Comparison of ENCODE assay signal across 17 cellular contexts in genomic region chr17:1861391-1862010, GRCh38. TPM values are rescaled to one million over a fixed set of nuclear protein-coding genes. Genes with fewer than 3 reads are reported as not detected.
DNase-seq lines count a peak whose midpoint lies in the region; ATAC-seq and TF ChIP-seq lines count a peak whose summit lies in the region.
"Had no signal": no experiment of that assay in that cellular context is flagged by ENCODE, and none has a peak within 500 bp of the region (broad histone marks: within the 10 kb centered on the region; RNA-seq: fewer than 3 reads in every experiment).

No MANE protein-coding gene starts in this region.

- DNase-seq in endodermal cell: no peak
- no peak for DNase-seq in mesenchymal stem cell
- DNase-seq in gastrocnemius medialis: peak in 1 of 2 donors; percentile 50
- no peak for DNase-seq in amygdala (lab: John Stamatoyannopoulos, UW)
- DNase-seq in brain microvascular endothelial cell: no peak
- DNase-seq in activated naive CD4-positive, alpha-beta T cell treated with anti-CD3 and anti-CD28 coated beads for 36 hours: no peak
- DNase-seq: Caco-2; DMS153; EL; KBM-7; MV-4-11; NCI-H1417 treated with DMSO at 0.1 percent for 48 hours; NCI-H1930; NCI-H2171 treated with DMSO at 0.1 percent for 48 hours; NCI-H446 treated with DMSO at 0.1 percent for 48 hours; NK-92 treated with Interleukin-12 subunit alpha and Interleukin-12 subunit beta, amount 100 ng/mL, for 24 hours had no signal

- H2AFZ ChIP-seq in mesenchymal stem cell (ENCODE audit: low read depth, low read length): no peak overlapping the region

- H3K36me3 Mint-ChIP-seq in brain (peaks cover 15% of the 10 kb centered on the region), endodermal cell (ENCODE audit: low read depth) (peaks cover 38% of the 10 kb centered on the region)
- peaks cover 15% of the 10 kb centered on the region for H3K36me3 Mint-ChIP-seq in activated naive CD4-positive, alpha-beta T cell treated with anti-CD3 and anti-CD28 coated beads for 36 hours (ENCODE audit: low read depth)

- H3K14ac ChIP-seq in mesenchymal stem cell (ENCODE audit: low read length in 2 of 2): no peak overlapping the region

- no peak overlapping the region for H2BK12ac ChIP-seq in mesenchymal stem cell (ENCODE audit: low read length in 2 of 2)

- CTCF ChIA-PET in activated naive CD4-positive, alpha-beta T cell treated with anti-CD3 and anti-CD28 coated beads for 36 hours (lab: Charles Lee): no interaction called here

- no peak overlapping the region for H3K27ac ChIP-seq in endodermal cell (ENCODE audit: low read depth, low read length)
- no peak overlapping the region for H3K27ac ChIP-seq in mesenchymal stem cell (ENCODE audit: low read length, poor library complexity, severe bottlenecking)
- H3K27ac ChIP-seq in gastrocnemius medialis: peak overlapping the region; percentile 94 to 99 (median 96)
- no peak overlapping the region for H3K27ac ChIP-seq in brain microvascular endothelial cell

- no peak overlapping the region for H3K4ac ChIP-seq in mesenchymal stem cell (ENCODE audit: low read depth in 1 of 2, low read length in 2 of 2)

- H3K9ac ChIP-seq in endodermal cell (ENCODE audit: extremely low read depth, low read length, poor library complexity, severe bottlenecking) (no peak overlapping the region), mesenchymal stem cell (ENCODE audit: low read length) (no peak overlapping the region)

- no peak overlapping the region for H2BK5ac ChIP-seq in mesenchymal stem cell (ENCODE audit: low read depth, low read length, poor library complexity, severe bottlenecking)

- H3K27me3 ChIP-seq in endodermal cell (ENCODE audit: control insufficient read depth, insufficient read depth, low read length, poor library complexity, severe bottlenecking): no peaks in the 10 kb centered on the region
- H3K27me3 ChIP-seq in mesenchymal stem cell (ENCODE audit: control insufficient read depth in 1 of 2, insufficient read depth in 1 of 2, low read length in 2 of 2): no peaks in the 10 kb centered on the region
- H3K27me3 ChIP-seq in gastrocnemius medialis: no peaks in the 10 kb centered on the region
- H3K27me3 ChIP-seq in brain microvascular endothelial cell (replicated peaks): no peaks in the 10 kb centered on the region

- H3K4me1 ChIP-seq in endodermal cell (ENCODE audit: control insufficient read depth, insufficient read depth, low read length) (no peaks in the 10 kb centered on the region), mesenchymal stem cell (ENCODE audit: control insufficient read depth, insufficient read depth, low read depth, low read length) (no peaks in the 10 kb centered on the region), gastrocnemius medialis (peaks cover 17 to 23% of the 10 kb centered on the region in 2 donors)
- H3K4me1 ChIP-seq: Caco-2 had no signal

- intact Hi-C loops in gastrocnemius medialis (cut with DNase I; ENCODE audit: low total_unique reads): loop anchor here (2.0 kb wide), 1 partner anchor 145 kb away; no protein-coding TSS in a partner anchor
- intact Hi-C loops in activated naive CD4-positive, alpha-beta T cell treated with anti-CD3 and anti-CD28 coated beads for 36 hours (cut with micrococcal nuclease): no loop called here

- no peak overlapping the region for H2AK5ac ChIP-seq in mesenchymal stem cell (ENCODE audit: low read length, severe bottlenecking)

- H3K27ac Mint-ChIP-seq in brain (peak overlapping the region in 3 of 5 experiments; percentile 7 to 42 (median 21)), endodermal cell (peak overlapping the region; percentile 8)
- no peak overlapping the region for H3K27ac Mint-ChIP-seq in activated naive CD4-positive, alpha-beta T cell treated with anti-CD3 and anti-CD28 coated beads for 36 hours

- no peak overlapping the region for H3K4me3 Mint-ChIP-seq in brain
- no peak overlapping the region for H3K4me3 Mint-ChIP-seq in endodermal cell
- H3K4me3 Mint-ChIP-seq in activated naive CD4-positive, alpha-beta T cell treated with anti-CD3 and anti-CD28 coated beads for 36 hours: no peak overlapping the region

- H3K4me1 Mint-ChIP-seq in brain (no peaks in the 10 kb centered on the region), endodermal cell (peaks cover 21% of the 10 kb centered on the region)
- peaks cover 4% of the 10 kb centered on the region for H3K4me1 Mint-ChIP-seq in activated naive CD4-positive, alpha-beta T cell treated with anti-CD3 and anti-CD28 coated beads for 36 hours (ENCODE audit: low read depth)

- no peak overlapping the region for H3K4me3 ChIP-seq in endodermal cell (ENCODE audit: low read length)
- H3K4me3 ChIP-seq in mesenchymal stem cell (ENCODE audit: insufficient read depth in 1 of 2, low read depth in 1 of 2, low read length in 2 of 2): no peak overlapping the region
- peak overlapping the region; percentile 45 to 53 (median 48) for H3K4me3 ChIP-seq in gastrocnemius medialis
- H3K4me3 ChIP-seq in brain microvascular endothelial cell (ENCODE audit: low read depth, low read length): no peak overlapping the region

- peak; percentile 24 to 32 for ATAC-seq in gastrocnemius medialis

- no peak for TF ChIP-seq CTCF in brain (conservative IDR thresholded peaks at IDR 0.05)
- no peak for TF ChIP-seq CTCF in endodermal cell (conservative IDR thresholded peaks at IDR 0.05)
- peak in 1 of 5 experiments; percentile 2 for TF ChIP-seq CTCF in gastrocnemius medialis (IDR thresholded peaks at IDR 0.05 in 4 of 5, conservative IDR thresholded peaks at IDR 0.05 in 1 of 5)
- no peak for TF ChIP-seq CTCF in brain microvascular endothelial cell (IDR thresholded peaks at IDR 0.05; ENCODE audit: low read depth, low read length, missing control alignments)

- H3K9me3 Mint-ChIP-seq in brain (no peaks in the 10 kb centered on the region), endodermal cell (no peaks in the 10 kb centered on the region)
- H3K9me3 Mint-ChIP-seq in activated naive CD4-positive, alpha-beta T cell treated with anti-CD3 and anti-CD28 coated beads for 36 hours: no peaks in the 10 kb centered on the region

- no peak overlapping the region for H4K8ac ChIP-seq in mesenchymal stem cell (ENCODE audit: low read length)

- H2BK15ac ChIP-seq in mesenchymal stem cell (ENCODE audit: low read depth, poor library complexity, severe bottlenecking): no peak overlapping the region

- no peaks in the 10 kb centered on the region for H3K9me3 ChIP-seq in endodermal cell (ENCODE audit: control insufficient read depth, low read length)
- no peaks in the 10 kb centered on the region for H3K9me3 ChIP-seq in mesenchymal stem cell (ENCODE audit: control insufficient read depth, low read length)
- H3K9me3 ChIP-seq in gastrocnemius medialis: no peaks in the 10 kb centered on the region
- H3K9me3 ChIP-seq: Caco-2 had no signal

- H3K27me3 Mint-ChIP-seq in brain (no peaks in the 10 kb centered on the region), endodermal cell (ENCODE audit: insufficient read depth) (no peaks in the 10 kb centered on the region)
- H3K27me3 Mint-ChIP-seq in activated naive CD4-positive, alpha-beta T cell treated with anti-CD3 and anti-CD28 coated beads for 36 hours (ENCODE audit: low read depth): no peaks in the 10 kb centered on the region

- 94 to 96% methylated on average over 12 to 16 of the region's 16 CpGs for WGBS in endodermal cell (ENCODE audit: insufficient coverage in 1 of 2, insufficient read length in 1 of 2), 2 experiments
- WGBS in mesenchymal stem cell: 96% methylated on average over 16 of the region's 16 CpGs

- no peak overlapping the region for H3K18ac ChIP-seq in mesenchymal stem cell (ENCODE audit: low read depth in 1 of 2, low read length in 2 of 2)

- peaks cover 16% of the 10 kb centered on the region for H3K79me1 ChIP-seq in mesenchymal stem cell (replicated peaks; ENCODE audit: low read length, poor library complexity, severe bottlenecking)

- in situ Hi-C loops in gastrocnemius medialis (cut with MboI; ENCODE audit: low sequenced_read_pairs in 4 of 4) (loop anchor here (10.0 to 25.0 kb wide), 3 partner anchors 77 to 199 kb away; no protein-coding TSS in a partner anchor), brain microvascular endothelial cell (cut with HindIII; ENCODE audit: low pct_ligation_motif_present, low sequenced_read_pairs) (no loop called here)

- peak overlapping the region; percentile 34 for H2BK120ac ChIP-seq in mesenchymal stem cell (ENCODE audit: low read depth, low read length)

- H3K36me3 ChIP-seq in endodermal cell (ENCODE audit: control insufficient read depth, insufficient read depth, low read length): peaks cover 14% of the 10 kb centered on the region
- H3K36me3 ChIP-seq in mesenchymal stem cell (ENCODE audit: control insufficient read depth in 1 of 2, insufficient read depth in 2 of 2, low read depth in 1 of 2, low read length in 2 of 2): peaks cover 14 to 17% of the 10 kb centered on the region in 2 experiments
- no peaks in the 10 kb centered on the region for H3K36me3 ChIP-seq in gastrocnemius medialis
- H3K36me3 ChIP-seq in brain microvascular endothelial cell (replicated peaks): no peaks in the 10 kb centered on the region

- no peak overlapping the region for H4K91ac ChIP-seq in mesenchymal stem cell (ENCODE audit: low read length)

- no peak overlapping the region for H3K4me2 ChIP-seq in mesenchymal stem cell (ENCODE audit: low read length, poor library complexity, severe bottlenecking)

- no peak for TF ChIP-seq POLR2A in gastrocnemius medialis (IDR thresholded peaks at IDR 0.05)

- no peak overlapping the region for H3K23ac ChIP-seq in mesenchymal stem cell (ENCODE audit: low read length in 2 of 2)

RNA-seq across cellular contexts. Expression of gene RPA1, which starts 31.7 kb away (rescaled TPM):
- 126 TPM for polyA plus RNA-seq in brain (ENCODE audit: insufficient read depth, low read depth, low replicate concordance)
- total RNA-seq in endodermal cell (100 to 1,000 TPM; 190 to 249 TPM), gastrocnemius medialis (10 to 100 TPM; 26.5 to 46.8 (median 34.9) TPM)
- polyA plus RNA-seq in endodermal cell (2013, experiment 1 of 2): 89.8 TPM
- polyA plus RNA-seq in endodermal cell (2013, experiment 2 of 2): 80.9 TPM
- polyA plus RNA-seq in mesenchymal stem cell (2013, experiment 1 of 2): 21.9 TPM
- polyA plus RNA-seq in mesenchymal stem cell (2013, experiment 2 of 2): 22.1 TPM
- total RNA-seq in activated naive CD4-positive, alpha-beta T cell treated with anti-CD3 and anti-CD28 coated beads for 36 hours: 100 to 1,000 TPM; 177 to 188 TPM

RNA-seq across cellular contexts. Expression of gene SMYD4, which starts 31.8 kb away (rescaled TPM):
- polyA plus RNA-seq in brain (ENCODE audit: insufficient read depth, low read depth, low replicate concordance): 5.5 TPM
- total RNA-seq in endodermal cell (10 to 100 TPM; 31.6 to 36.8 TPM), gastrocnemius medialis (10 to 100 TPM; 15.1 to 18.1 (median 16.7) TPM)
- 15.1 TPM for polyA plus RNA-seq in endodermal cell (2013, experiment 1 of 2)
- polyA plus RNA-seq in endodermal cell (2013, experiment 2 of 2): 13.0 TPM
- 5.1 TPM for polyA plus RNA-seq in mesenchymal stem cell (2013, experiment 1 of 2)
- 4.8 TPM for polyA plus RNA-seq in mesenchymal stem cell (2013, experiment 2 of 2)
- 10 to 100 TPM; 18.7 to 22.0 TPM for total RNA-seq in activated naive CD4-positive, alpha-beta T cell treated with anti-CD3 and anti-CD28 coated beads for 36 hours

Comparison
In these comparisons a context has a peak if more than half of its experiments do, and no peak if none do; other contexts are left out.
1. H3K27ac ChIP-seq: peak in gastrocnemius medialis (4 of 4); none in endodermal cell (single experiment), mesenchymal stem cell (single experiment) and brain microvascular endothelial cell (single experiment).
2. H3K4me3 ChIP-seq: peak in gastrocnemius medialis (4 of 4); none in endodermal cell (single experiment), mesenchymal stem cell (0 of 2) and brain microvascular endothelial cell (single experiment).